8 cellular contexts compared by ENCODE assay signal in the genomic region with DNA sequence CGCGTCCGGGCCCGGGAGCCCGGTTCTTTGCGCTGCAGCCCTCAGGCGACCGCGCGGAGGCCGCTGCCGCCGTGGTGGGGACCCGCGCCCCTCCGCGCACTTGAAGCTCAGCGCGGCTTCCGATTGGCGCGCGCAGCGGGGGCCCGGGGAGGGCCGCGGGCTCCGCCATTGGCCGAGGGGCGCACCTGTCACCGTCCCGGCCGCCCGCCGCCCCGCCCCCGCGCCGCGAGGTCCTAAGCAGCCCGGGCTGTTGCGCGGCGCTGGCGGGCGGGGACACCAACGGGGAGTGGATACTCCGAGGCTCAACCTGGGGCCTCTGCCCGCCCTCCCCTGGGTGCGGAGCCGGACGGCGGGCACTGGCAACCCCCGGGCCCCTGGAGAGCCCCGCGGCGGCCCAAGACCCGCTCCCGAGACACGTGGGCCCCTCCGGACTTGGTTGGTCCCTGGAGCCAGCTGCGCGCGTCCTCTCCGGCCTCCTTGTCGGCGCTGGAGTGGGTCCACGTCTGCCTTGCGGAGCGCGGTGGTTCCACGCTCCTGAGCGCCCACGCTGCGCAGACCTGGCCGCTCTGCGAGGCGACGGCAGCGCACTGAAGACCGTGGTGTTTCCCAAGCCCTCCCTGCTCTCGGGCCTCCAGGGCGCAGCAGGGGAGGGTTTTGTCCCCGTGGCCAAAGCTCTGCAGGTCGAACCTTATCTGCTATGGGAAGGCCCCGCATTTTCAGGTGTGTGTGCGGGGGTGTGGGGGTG. TPM values are rescaled to one million over a fixed set of nuclear protein-coding genes. Genes with fewer than 3 reads are reported as not detected.
DNase-seq lines count a peak whose midpoint lies in the region; ATAC-seq, FAIRE-seq and TF ChIP-seq lines count a peak whose summit lies in the region.

A gene (minus strand): TSS at position 76 of the 745 bp plus-strand sequence. CDS start 313 bp downstream, outside the sequence.

- TF ChIP-seq POLR2A in lower leg skin (IDR thresholded peaks at IDR 0.05), result no peak
- TF ChIP-seq POLR2A in suprapubic skin (IDR thresholded peaks at IDR 0.05), result no peak

- H3K14ac ChIP-seq in H9 (ENCODE audit: insufficient read depth, low read length), result no peak within 1 kb of the TSS

- H3K4me2 ChIP-seq in H9 (ENCODE audit: insufficient read depth, insufficient read length, low read length) (peak within 1 kb of the TSS; percentile 57), Karpas-422 (ENCODE audit: low read depth, low read length, poor library complexity, severe bottlenecking) (peak within 1 kb of the TSS; percentile 70)

- H3T11ph ChIP-seq in H9 (ENCODE audit: low read length), result no peak within 1 kb of the TSS

- TF ChIP-seq CTCF in H9 (conservative IDR thresholded peaks at IDR 0.05), result no peak
- no peak for TF ChIP-seq CTCF in bronchial epithelial cell (IDR thresholded peaks at IDR 0.05; ENCODE audit: insufficient read depth, low read length, severe bottlenecking)
- TF ChIP-seq CTCF in lower leg skin (IDR thresholded peaks at IDR 0.05), result no peak
- TF ChIP-seq CTCF in suprapubic skin (IDR thresholded peaks at IDR 0.05), result no peak

- H2BK5ac ChIP-seq in H9 (ENCODE audit: insufficient read length, low read length), result no peak within 1 kb of the TSS

- H4K20me1 ChIP-seq in H9 (ENCODE audit: control insufficient read depth, insufficient read depth, insufficient read length), result no peaks in the 10 kb centered on the region
- no peaks in the 10 kb centered on the region; the same call in 1 of the 2 replicates for H4K20me1 ChIP-seq in Karpas-422 (ENCODE audit: insufficient read depth, low read depth, low read length)

- no peak within 1 kb of the TSS for H2BK12ac ChIP-seq in H9 (ENCODE audit: insufficient read length, low read depth, low read length)

- intact Hi-C loops in lower leg skin (cut with DNase I; ENCODE audit: low total_unique reads), result no loop called here

- H3K9me3 Mint-ChIP-seq in H9, result peaks cover 4 to 10% of the 10 kb centered on the region in 2 experiments; a peak in 2 of 5 replicates

- H2AK5ac ChIP-seq in H9 (ENCODE audit: insufficient read length, low read length), result no peak within 1 kb of the TSS

- WGBS in H9 (ENCODE audit: extremely low coverage, insufficient read length, low lambda C conversion rate), result no CpG with 5 or more reads among the region's 87 CpGs
- WGBS in lower leg skin, 2 donors, result 2% methylated on average over 31 to 49 of the region's 87 CpGs
- WGBS in suprapubic skin, result no CpG with 5 or more reads among the region's 87 CpGs

- no peak for TF ChIP-seq EP300 in suprapubic skin (IDR thresholded peaks at IDR 0.05)

- no peak within 1 kb of the TSS for H2AFZ ChIP-seq in H9 (ENCODE audit: low read length)
- peak within 1 kb of the TSS; percentile 62; the same call in 1 of the 2 replicates for H2AFZ ChIP-seq in Karpas-422 (ENCODE audit: low read length)

- H3K4ac ChIP-seq in H9 (ENCODE audit: low read depth, low read length), result no peak within 1 kb of the TSS

- no peak within 1 kb of the TSS for H2BK20ac ChIP-seq in H9 (ENCODE audit: low read depth, low read length, poor library complexity, severe bottlenecking)

- H3K27me3 Mint-ChIP-seq in H9 (ENCODE audit: low read depth), result peaks cover 91% of the 10 kb centered on the region

- no peak for FAIRE-seq in bronchial epithelial cell (lab: Jason Lieb, UNC)

- H3K27ac Mint-ChIP-seq in H9, result no peak within 1 kb of the TSS

- H4K91ac ChIP-seq in H9 (ENCODE audit: insufficient read length, low read depth, low read length), result no peak within 1 kb of the TSS

- H3K36me3 Mint-ChIP-seq in H9 (ENCODE audit: insufficient read depth in 1 of 3, low read depth in 3 of 3), result no peaks in the 10 kb centered on the region

- peaks cover 5% of the 10 kb centered on the region for H3K23me2 ChIP-seq in H9 (ENCODE audit: insufficient read length, low read depth, low read length, poor library complexity, severe bottlenecking)

- no peaks in the 10 kb centered on the region for H3K79me1 ChIP-seq in H9 (ENCODE audit: insufficient read depth, low read depth, low read length, poor library complexity, severe bottlenecking)

- H3K9ac ChIP-seq in H9 (ENCODE audit: extremely low read depth, insufficient read length, low read length) (no peak within 1 kb of the TSS), Karpas-422 (ENCODE audit: low read length) (peak within 1 kb of the TSS; percentile 64)

- no peaks in the 10 kb centered on the region for H3K9me2 ChIP-seq in Karpas-422 (replicated peaks; ENCODE audit: insufficient read depth, low read length)

- H4K5ac ChIP-seq in H9 (ENCODE audit: insufficient read length, low read depth, low read length), result no peak within 1 kb of the TSS

- no peak within 1 kb of the TSS for H2BK120ac ChIP-seq in H9 (ENCODE audit: low read depth, low read length, poor library complexity, severe bottlenecking)

- H3K27me3 ChIP-seq in H9 (ENCODE audit: insufficient read depth, low read length) (peaks cover 87% of the 10 kb centered on the region), Karpas-422 (ENCODE audit: low read length) (no peaks in the 10 kb centered on the region), bronchial epithelial cell (ENCODE audit: control insufficient read depth, insufficient read depth, low read length) (peaks cover 58% of the 10 kb centered on the region), suprapubic skin (peaks cover 98% of the 10 kb centered on the region)

- H4K8ac ChIP-seq in H9 (replicated peaks; ENCODE audit: insufficient read length, low read depth, low read length), result no peak within 1 kb of the TSS

- peaks cover 22 to 26% of the 10 kb centered on the region in 2 experiments for H3K4me1 Mint-ChIP-seq in H9

- H2BK15ac ChIP-seq in H9 (ENCODE audit: low read depth, low read length), result no peak within 1 kb of the TSS

- no peak within 1 kb of the TSS for H3K56ac ChIP-seq in H9 (ENCODE audit: insufficient read length, low read depth, low read length)

- H3K9me3 ChIP-seq in H9 (ENCODE audit: control insufficient read depth, low read depth, low read length) (no peaks in the 10 kb centered on the region), Karpas-422 (ENCODE audit: low read length) (no peaks in the 10 kb centered on the region), suprapubic skin (no peaks in the 10 kb centered on the region)

- H3K4me3 ChIP-seq in Karpas-422 (ENCODE audit: low read length), result peak within 1 kb of the TSS; percentile 67
- H3K4me3 ChIP-seq in bronchial epithelial cell (ENCODE audit: low read depth, low read length), result peak within 1 kb of the TSS; percentile 49
- peak within 1 kb of the TSS; percentile 37 for H3K4me3 ChIP-seq in lower leg skin (ENCODE audit: low read depth, poor library complexity, severe bottlenecking)
- H3K4me3 ChIP-seq in suprapubic skin, result peak within 1 kb of the TSS; percentile 60

- H3K4me3 Mint-ChIP-seq in H9, result peak within 1 kb of the TSS; percentile 45 to 79

- H3K4me1 ChIP-seq in H9 (ENCODE audit: insufficient read depth, low read length) (peaks cover 7% of the 10 kb centered on the region; the same call in 1 of the 2 replicates), Karpas-422 (ENCODE audit: low read length) (peaks cover 13% of the 10 kb centered on the region), suprapubic skin (peaks cover 27% of the 10 kb centered on the region)

- DNase-seq in H9 (peak; percentile 87), Karpas-422 (peak; percentile 88), SK-N-DZ (ENCODE audit: low spot score) (peak; percentile 81), bronchial epithelial cell (ENCODE audit: low read depth) (peak; percentile 13), lower leg skin (ENCODE audit: low spot score in 2 of 2) (no peak), suprapubic skin (ENCODE audit: low spot score in 2 of 2) (peak; percentile 62 to 70), NOMO-1 treated with dmso at 0.1 percent for 144 hours (lab: John Stamatoyannopoulos, UW; ENCODE audit: unreplicated experiment) (no peak)

- H3K79me2 ChIP-seq in H9 (ENCODE audit: insufficient read depth, low read length) (no peaks in the 10 kb centered on the region), Karpas-422 (ENCODE audit: low read length) (no peaks in the 10 kb centered on the region)

- H3K23ac ChIP-seq in H9 (ENCODE audit: insufficient read length, low read depth, low read length), result no peak within 1 kb of the TSS

- ATAC-seq in GM18498 (IDR thresholded peaks at IDR 0.05; ENCODE audit: unreplicated experiment), result peak; percentile 83

- H3K36me3 ChIP-seq in Karpas-422 (ENCODE audit: insufficient read depth, low read length) (no peaks in the 10 kb centered on the region), bronchial epithelial cell (ENCODE audit: control insufficient read depth, insufficient read depth, low read length) (no peaks in the 10 kb centered on the region), suprapubic skin (no peaks in the 10 kb centered on the region)

- no peak within 1 kb of the TSS for H3K18ac ChIP-seq in H9 (ENCODE audit: insufficient read length, low read depth, low read length)

- no peak within 1 kb of the TSS for H3K27ac ChIP-seq in H9 (ENCODE audit: insufficient read length, low read depth, low read length)
- no peak within 1 kb of the TSS for H3K27ac ChIP-seq in Karpas-422 (ENCODE audit: low read length)
- no peak within 1 kb of the TSS for H3K27ac ChIP-seq in suprapubic skin

RNA-seq across cellular contexts. Expression of the gene that starts here (rescaled TPM):
- total RNA-seq in H9 (2021), result 0.20 TPM in 1 of 2 replicates, not detected in the other
- 0.22 and 0.61 TPM in 2 replicates for total RNA-seq in Karpas-422 (2014; rRNA removed; shearing (Covaris generic); ENCODE audit: low replicate concordance)
- polyA plus RNA-seq in SK-N-DZ (2014; cell fraction: cytosol; rRNA removed), result 1.7 and 2.4 TPM in 2 replicates
- polyA plus RNA-seq in SK-N-DZ (2014; cell fraction: nucleus; rRNA removed), result 2.9 and 4.6 TPM in 2 replicates
- total RNA-seq in bronchial epithelial cell, result 0.13 TPM in 1 of 2 replicates, not detected in the other
- total RNA-seq in lower leg skin, result under 1 TPM in 1 of 4 donors, not detected in 3; 0.76 TPM
- total RNA-seq in suprapubic skin, result under 1 TPM in 1 of 4 donors, not detected in 3; 0.56 TPM

Comparison
In these comparisons a context has a peak if more than half of its experiments do, and no peak if none do; other contexts are left out.
1. Peak in DNase-seq and H3K4me2 ChIP-seq in H9; RNA of the gene not detected or under 1 TPM.
2. Peak in DNase-seq, H3K4me3 ChIP-seq, H3K9ac ChIP-seq and H3K4me2 ChIP-seq in Karpas-422; RNA of the gene not detected or under 1 TPM.
3. Peak in DNase-seq and H3K4me3 ChIP-seq in bronchial epithelial cell; RNA of the gene not detected or under 1 TPM.
4. Peak in DNase-seq and H3K4me3 ChIP-seq in suprapubic skin; RNA of the gene not detected or under 1 TPM.